Comparison of ENCODE assay signal across 13 cellular contexts in genomic region chr12:77031745-77032144, GRCh38. TPM values are rescaled to one million over a fixed set of nuclear protein-coding genes. Genes with fewer than 3 reads are reported as not detected.
DNase-seq lines count a peak whose midpoint lies in the region; ATAC-seq, FAIRE-seq and TF ChIP-seq lines count a peak whose summit lies in the region.
"Had no signal": no experiment of that assay in that cellular context is flagged by ENCODE, and none has a peak within 500 bp of the region (broad histone marks: within the 10 kb centered on the region; RNA-seq: fewer than 3 reads in every experiment).

No MANE protein-coding gene starts in this region.

- no peak overlapping the region for H3K4me3 ChIP-seq in endothelial cell of umbilical vein (replicated peaks in 1 of 3; ENCODE audit: insufficient read depth in 1 of 3, low read depth in 1 of 3, low read length in 3 of 3)
- H3K4me3 ChIP-seq: sigmoid colon had no signal

- peak; percentile 30 to 51 for ATAC-seq in activated T-cell treated with anti-CD3 and anti-CD28 coated beads, Interleukin-2, amount 50 U/mL, for 4 hours
- ATAC-seq in left ventricle myocardium superior (no peak), HG03571 (IDR thresholded peaks at IDR 0.05; ENCODE audit: unreplicated experiment) (no peak), GM21526 (IDR thresholded peaks at IDR 0.05; ENCODE audit: low FRiP score, unreplicated experiment) (no peak)

- no peaks in the 10 kb centered on the region for H3K79me2 ChIP-seq in endothelial cell of umbilical vein (ENCODE audit: control insufficient read depth, insufficient read depth, low read length)

- dilution Hi-C loops in endothelial cell of umbilical vein (cut with MboI; ENCODE audit: extremely low pct_ligation_motif_present, low sequenced_read_pairs), result no loop called here

- no peaks in the 10 kb centered on the region for H3K27me3 Mint-ChIP-seq in activated T-cell treated with anti-CD3 and anti-CD28 coated beads, Interleukin-2, amount 50 U/mL, for 4 hours (ENCODE audit: low read depth)
- H3K27me3 Mint-ChIP-seq: activated CD4-positive, alpha-beta memory T cell treated with anti-CD3 and anti-CD28 coated beads for 36 hours had no signal

- H3K4me1 ChIP-seq in endothelial cell of umbilical vein (ENCODE audit: control insufficient read depth, extremely low read depth, insufficient read depth, low read length), result no peaks in the 10 kb centered on the region
- H3K4me1 ChIP-seq: sigmoid colon had no signal

- no TSS peak for BruUV-seq in endothelial cell of umbilical vein (replicated peaks; lab: Mats Ljungman, UMichigan)

- no peaks in the 10 kb centered on the region for H4K20me1 ChIP-seq in endothelial cell of umbilical vein (replicated peaks; ENCODE audit: control insufficient read depth, extremely low read depth, insufficient read depth, low read length)

- H3K9me3 ChIP-seq in endothelial cell of umbilical vein (replicated peaks; ENCODE audit: control insufficient read depth, insufficient read depth, low read length), result no peaks in the 10 kb centered on the region
- H3K9me3 ChIP-seq: sigmoid colon had no signal

- CTCF ChIA-PET in endothelial cell of umbilical vein (lab: Charles Lee), result interaction anchor here (1.0 kb wide), 2 partner anchors 18 to 654 kb away, joined by 3 read pairs; no protein-coding TSS in a partner anchor

- H3K4me1 Mint-ChIP-seq in activated T-cell treated with anti-CD3 and anti-CD28 coated beads, Interleukin-2, amount 50 U/mL, for 4 hours (ENCODE audit: low read depth), result peaks cover 5% of the 10 kb centered on the region

- H3K9ac ChIP-seq in endothelial cell of umbilical vein (replicated peaks; ENCODE audit: extremely low read depth, insufficient read depth, low read length), result no peak overlapping the region

- H3K27ac ChIP-seq in endothelial cell of umbilical vein (ENCODE audit: insufficient read depth, low read depth, low read length), result no peak overlapping the region
- H3K27ac ChIP-seq: sigmoid colon had no signal

- no peak for FAIRE-seq in endothelial cell of umbilical vein (lab: Jason Lieb, UNC)
- FAIRE-seq: GM19239 had no signal

- H3K27me3 ChIP-seq in endothelial cell of umbilical vein (ENCODE audit: control insufficient read depth in 2 of 2, insufficient read depth in 2 of 2, low read length in 2 of 2), result no peaks in the 10 kb centered on the region
- H3K27me3 ChIP-seq: sigmoid colon had no signal

- no peak overlapping the region for H3K4me3 Mint-ChIP-seq in activated T-cell treated with anti-CD3 and anti-CD28 coated beads, Interleukin-2, amount 50 U/mL, for 4 hours
- H3K4me3 Mint-ChIP-seq: activated CD4-positive, alpha-beta memory T cell treated with anti-CD3 and anti-CD28 coated beads for 36 hours had no signal

- DNase-seq in activated T-cell treated with anti-CD3 and anti-CD28 coated beads, Interleukin-2, amount 50 U/mL, for 4 hours, result no peak
- DNase-seq in activated T-cell treated with anti-CD3 and anti-CD28 coated beads, Interleukin-2, amount 50 U/mL, for 48 hours, result no peak
- DNase-seq in NOMO-1 treated with dmso at 0.1 percent for 144 hours (lab: John Stamatoyannopoulos, UW; ENCODE audit: unreplicated experiment) (peak; percentile 9), endothelial cell of umbilical vein (ENCODE audit: low read depth, low spot score) (no peak), left ventricle myocardium superior (no peak)
- DNase-seq in stimulated activated CD8-positive, alpha-beta memory T cell treated with anti-CD3 and anti-CD28 coated beads, Interleukin-4, amount 100 ng/mL, for 48 hours, result peak; percentile 24
- DNase-seq: activated CD4-positive, alpha-beta memory T cell treated with anti-CD3 and anti-CD28 coated beads for 36 hours; NCI-H2107; SHP77; sigmoid colon had no signal

- intact Hi-C loops in endothelial cell of umbilical vein (cut with micrococcal nuclease) (no loop called here), left ventricle myocardium superior (cut with micrococcal nuclease) (no loop called here)

- no peak for TF ChIP-seq CTCF in endothelial cell of umbilical vein (IDR thresholded peaks at IDR 0.05; ENCODE audit: extremely low read depth in 1 of 2, insufficient read depth in 1 of 2, low read depth in 1 of 2, low read length in 2 of 2)

- POLR2A ChIA-PET in endothelial cell of umbilical vein (lab: Charles Lee), result no interaction called here

- H3K9me3 Mint-ChIP-seq in activated T-cell treated with anti-CD3 and anti-CD28 coated beads, Interleukin-2, amount 50 U/mL, for 4 hours, result no peaks in the 10 kb centered on the region
- H3K9me3 Mint-ChIP-seq: activated CD4-positive, alpha-beta memory T cell treated with anti-CD3 and anti-CD28 coated beads for 36 hours had no signal

- no peak for TF ChIP-seq POLR2A in endothelial cell of umbilical vein (IDR thresholded peaks at IDR 0.05; ENCODE audit: low read depth, low read length)

- H3K9me1 ChIP-seq in endothelial cell of umbilical vein (replicated peaks; ENCODE audit: control insufficient read depth, extremely low read depth, insufficient read depth, low read length), result no peaks in the 10 kb centered on the region

- H3K36me3 ChIP-seq in endothelial cell of umbilical vein (ENCODE audit: control insufficient read depth in 2 of 2, extremely low read depth in 1 of 2, insufficient read depth in 2 of 2, low read length in 2 of 2), result peaks cover 3 to 15% of the 10 kb centered on the region in 2 experiments
- H3K36me3 ChIP-seq: sigmoid colon had no signal

- H2AFZ ChIP-seq in endothelial cell of umbilical vein (ENCODE audit: low read depth, low read length), result no peak overlapping the region

- H3K4me2 ChIP-seq in endothelial cell of umbilical vein (ENCODE audit: insufficient read depth, low read length), result no peak overlapping the region

- peaks cover 2% of the 10 kb centered on the region for H3K36me3 Mint-ChIP-seq in activated T-cell treated with anti-CD3 and anti-CD28 coated beads, Interleukin-2, amount 50 U/mL, for 4 hours (ENCODE audit: insufficient read depth)

TF ChIP-seq in endothelial cell of umbilical vein, 7 proteins besides CTCF, POLR2A, EP300 and RAD21:
- TF ChIP-seq EZH2 (IDR thresholded peaks at IDR 0.05; ENCODE audit: borderline replicate concordance, low read depth, low read length, severe bottlenecking), result no peak
- TF ChIP-seq MYC (IDR thresholded peaks at IDR 0.05; ENCODE audit: low read depth, low read length), result no peak
- TF ChIP-seq GATA2 (IDR thresholded peaks at IDR 0.05; ENCODE audit: insufficient read depth, insufficient read length, low read depth, low read length), result no peak
- TF ChIP-seq MAX (IDR thresholded peaks at IDR 0.05; ENCODE audit: insufficient read depth, insufficient read length), result no peak
- no peak for TF ChIP-seq FOS (IDR thresholded peaks at IDR 0.05; ENCODE audit: borderline replicate concordance, insufficient read depth, low read length)
- TF ChIP-seq POLR2AphosphoS5 (IDR thresholded peaks at IDR 0.05; ENCODE audit: insufficient read depth, low read depth, low read length), result no peak
- peak; percentile 34 for TF ChIP-seq JUN (IDR thresholded peaks at IDR 0.05; ENCODE audit: borderline replicate concordance, insufficient read depth, insufficient read length, low read depth)

RNA-seq across cellular contexts. Expression of gene E2F7, which starts 33.6 kb away (rescaled TPM):
- 1 to 10 TPM; 1.6 to 2.0 (median 1.6) TPM for total RNA-seq in activated T-cell treated with anti-CD3 and anti-CD28 coated beads, Interleukin-2, amount 50 U/mL, for 4 hours
- total RNA-seq in endothelial cell of umbilical vein (19.8 and 24.4 TPM in 2 replicates), left ventricle myocardium superior (0.07 TPM)
- 3.6 and 4.7 TPM in 2 replicates for polyA plus RNA-seq in endothelial cell of umbilical vein
- polyA plus RNA-seq in endothelial cell of umbilical vein (2011; cell fraction: cytosol; rRNA removed), result 5.2 and 6.3 TPM in 2 replicates
- polyA plus RNA-seq in endothelial cell of umbilical vein (2011; cell fraction: nucleus; rRNA removed), result 18.7 and 23.5 TPM in 2 replicates
- 4.5 and 9.6 TPM in 2 replicates for polyA plus RNA-seq in endothelial cell of umbilical vein (2012)
- polyA minus RNA-seq in endothelial cell of umbilical vein, result 7.0 and 7.9 TPM in 2 replicates
- 23.0 TPM for polyA minus RNA-seq in endothelial cell of umbilical vein (2011; cell fraction: cytosol; rRNA and poly(A)+ RNA removed)
- polyA minus RNA-seq in endothelial cell of umbilical vein (2011; cell fraction: nucleus; rRNA and poly(A)+ RNA removed), result 20.1 and 29.1 TPM in 2 replicates

Comparison
In these comparisons a context has a peak if more than half of its experiments do, and no peak if none do; other contexts are left out.
1. ATAC-seq: peak in activated T-cell treated with anti-CD3 and anti-CD28 coated beads, Interleukin-2, amount 50 U/mL, for 4 hours (2 of 2); none in left ventricle myocardium superior (single experiment), HG03571 (single experiment) and GM21526 (single experiment).
2. DNase-seq: peak in NOMO-1 treated with dmso at 0.1 percent for 144 hours (single experiment) and stimulated activated CD8-positive, alpha-beta memory T cell treated with anti-CD3 and anti-CD28 coated beads, Interleukin-4, amount 100 ng/mL, for 48 hours (single experiment); none in activated T-cell treated with anti-CD3 and anti-CD28 coated beads, Interleukin-2, amount 50 U/mL, for 4 hours (single experiment), activated T-cell treated with anti-CD3 and anti-CD28 coated beads, Interleukin-2, amount 50 U/mL, for 48 hours (0 of 2), endothelial cell of umbilical vein (single experiment) and left ventricle myocardium superior (single experiment).